Comparison of ENCODE assay signal across 1 cellular context in genomic region chr16:89944773-89945172, GRCh38.
TF ChIP-seq lines count a peak whose summit lies in the region.

No MANE protein-coding gene starts in this region.

TF ChIP-seq in GM23338, 12 proteins besides CTCF, POLR2A, EP300 and RAD21 (continued from another document):
- TF ChIP-seq ZNF462 (CRISPR knock-in tag; IDR thresholded peaks at IDR 0.05) (no peak), REST (IDR thresholded peaks at IDR 0.05; ENCODE audit: unreplicated experiment) (no peak), EZH2phosphoT487 (IDR thresholded peaks at IDR 0.05; ENCODE audit: unreplicated experiment) (no peak), POLR2AphosphoS5 (IDR thresholded peaks at IDR 0.05; ENCODE audit: low read depth) (no peak), EZH2 (IDR thresholded peaks at IDR 0.05; ENCODE audit: low read depth, unreplicated experiment) (no peak)
